In the genomic region with DNA sequence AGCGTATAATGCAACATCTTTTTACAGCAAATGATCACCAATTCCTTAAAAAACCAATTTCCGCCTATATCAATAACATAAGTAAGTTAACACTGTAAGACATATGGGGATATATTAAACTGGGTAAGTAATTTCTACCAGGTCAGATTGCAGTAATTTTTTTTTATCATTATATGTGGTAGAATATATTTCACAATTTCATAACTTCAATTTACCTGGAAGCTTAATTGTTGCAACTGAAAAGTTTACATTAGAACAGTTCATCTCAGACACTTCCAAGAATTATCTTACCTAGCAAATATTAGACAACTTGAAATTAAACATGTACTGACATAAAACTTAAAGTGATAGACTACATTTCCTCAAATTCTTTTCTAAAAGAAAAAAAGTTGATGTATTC, we compare ENCODE assay signal across 12 cellular contexts. TPM values are rescaled to one million over a fixed set of nuclear protein-coding genes. Genes with fewer than 3 reads are reported as not detected.
DNase-seq lines count a peak whose midpoint lies in the region; ATAC-seq, FAIRE-seq and TF ChIP-seq lines count a peak whose summit lies in the region.
"Had no signal": no experiment of that assay in that cellular context is flagged by ENCODE, and none has a peak within 500 bp of the region (broad histone marks: within the 10 kb centered on the region; RNA-seq: fewer than 3 reads in every experiment).

No MANE protein-coding gene starts in this region.

- intact Hi-C loops in right cardiac atrium (cut with DNase I), result no loop called here

- H3K36me3 Mint-ChIP-seq in activated T-cell treated with anti-CD3 and anti-CD28 coated beads, Interleukin-2, amount 50 U/mL, for 4 hours (ENCODE audit: insufficient read depth), result peaks cover 4% of the 10 kb centered on the region
- peaks cover 17% of the 10 kb centered on the region for H3K36me3 Mint-ChIP-seq in activated CD8-positive, alpha-beta T cell treated with anti-CD3 and anti-CD28 coated beads, Interleukin-2, amount 10 ng/mL, durations not matched to agents 7 days and 5 days (ENCODE audit: low read depth)
- H3K36me3 Mint-ChIP-seq in stimulated activated memory B cell treated with anti-CD40 and anti-IgM and Interleukin-4, amounts not matched to agents 10 μg/mL and 1 μg/mL and 100 μg/mL, for 72 hours, result peaks cover 8% of the 10 kb centered on the region

- TF ChIP-seq POLR2A in GM12891 (IDR thresholded peaks at IDR 0.05; ENCODE audit: low read depth, low read length), result no peak

- H3K27ac Mint-ChIP-seq in activated CD8-positive, alpha-beta T cell treated with anti-CD3 and anti-CD28 coated beads, Interleukin-2, amount 10 ng/mL, durations not matched to agents 7 days and 5 days, result no peak overlapping the region
- H3K27ac Mint-ChIP-seq in stimulated activated memory B cell treated with anti-CD40 and anti-IgM and Interleukin-4, amounts not matched to agents 10 μg/mL and 1 μg/mL and 100 μg/mL, for 72 hours, result no peak overlapping the region
- H3K27ac Mint-ChIP-seq: CD14-positive monocyte had no signal

- H3K4me1 ChIP-seq in right cardiac atrium (ENCODE audit: control insufficient read depth, insufficient read depth, low read length), result peaks cover 2% of the 10 kb centered on the region

- no peaks in the 10 kb centered on the region for H3K27me3 Mint-ChIP-seq in activated T-cell treated with anti-CD3 and anti-CD28 coated beads, Interleukin-2, amount 50 U/mL, for 4 hours (ENCODE audit: low read depth)
- no peaks in the 10 kb centered on the region for H3K27me3 Mint-ChIP-seq in activated CD8-positive, alpha-beta T cell treated with anti-CD3 and anti-CD28 coated beads, Interleukin-2, amount 10 ng/mL, durations not matched to agents 7 days and 5 days (ENCODE audit: low read depth)
- no peaks in the 10 kb centered on the region for H3K27me3 Mint-ChIP-seq in stimulated activated memory B cell treated with anti-CD40 and anti-IgM and Interleukin-4, amounts not matched to agents 10 μg/mL and 1 μg/mL and 100 μg/mL, for 72 hours

- WGBS in right cardiac atrium, result 67% methylated on average over 2 of the region's 2 CpGs

- no peak overlapping the region for H3K27ac ChIP-seq in right cardiac atrium (ENCODE audit: low read length)

- H3K27me3 ChIP-seq in right cardiac atrium (ENCODE audit: control insufficient read depth, insufficient read depth), result no peaks in the 10 kb centered on the region

- H3K4me1 Mint-ChIP-seq in activated T-cell treated with anti-CD3 and anti-CD28 coated beads, Interleukin-2, amount 50 U/mL, for 4 hours (ENCODE audit: low read depth), result peaks cover 73% of the 10 kb centered on the region
- H3K4me1 Mint-ChIP-seq in activated CD8-positive, alpha-beta T cell treated with anti-CD3 and anti-CD28 coated beads, Interleukin-2, amount 10 ng/mL, durations not matched to agents 7 days and 5 days (ENCODE audit: low read depth), result peaks cover 50% of the 10 kb centered on the region
- H3K4me1 Mint-ChIP-seq in stimulated activated memory B cell treated with anti-CD40 and anti-IgM and Interleukin-4, amounts not matched to agents 10 μg/mL and 1 μg/mL and 100 μg/mL, for 72 hours, result peaks cover 78% of the 10 kb centered on the region

- no peaks in the 10 kb centered on the region for H3K9me3 Mint-ChIP-seq in activated T-cell treated with anti-CD3 and anti-CD28 coated beads, Interleukin-2, amount 50 U/mL, for 4 hours
- H3K9me3 Mint-ChIP-seq in activated CD8-positive, alpha-beta T cell treated with anti-CD3 and anti-CD28 coated beads, Interleukin-2, amount 10 ng/mL, durations not matched to agents 7 days and 5 days (ENCODE audit: insufficient read depth), result no peaks in the 10 kb centered on the region
- no peaks in the 10 kb centered on the region for H3K9me3 Mint-ChIP-seq in stimulated activated memory B cell treated with anti-CD40 and anti-IgM and Interleukin-4, amounts not matched to agents 10 μg/mL and 1 μg/mL and 100 μg/mL, for 72 hours
- H3K9me3 Mint-ChIP-seq: CD14-positive monocyte had no signal

- DNase-seq in activated T-cell treated with anti-CD3 and anti-CD28 coated beads, Interleukin-2, amount 50 U/mL, for 4 hours, result no peak
- no peak for DNase-seq in activated T-cell treated with anti-CD3 and anti-CD28 coated beads, Interleukin-2, amount 50 U/mL, for 1 hour
- no peak for DNase-seq in activated CD8-positive, alpha-beta T cell treated with anti-CD3 and anti-CD28 coated beads, Interleukin-2, amount 10 ng/mL, durations not matched to agents 7 days and 5 days
- DNase-seq in right cardiac atrium (no peak), GM12891 (ENCODE audit: insufficient read length, low spot score) (no peak)
- DNase-seq: NCI-H1694 treated with DMSO at 0.1 percent for 48 hours, T-helper 9 cell had no signal

- H3K9me3 ChIP-seq in right cardiac atrium (ENCODE audit: control insufficient read depth, low read length), result no peaks in the 10 kb centered on the region

- CTCF ChIA-PET in activated CD8-positive, alpha-beta T cell treated with anti-CD3 and anti-CD28 coated beads, Interleukin-2, amount 10 ng/mL, durations not matched to agents 7 days and 5 days (lab: Charles Lee), result no interaction called here

- POLR2A ChIA-PET in activated CD8-positive, alpha-beta T cell treated with anti-CD3 and anti-CD28 coated beads, Interleukin-2, amount 10 ng/mL, durations not matched to agents 7 days and 5 days (lab: Charles Lee), result no interaction called here

- peak overlapping the region; percentile 5 for H3K4me3 Mint-ChIP-seq in activated T-cell treated with anti-CD3 and anti-CD28 coated beads, Interleukin-2, amount 50 U/mL, for 4 hours
- peak overlapping the region; percentile 26 for H3K4me3 Mint-ChIP-seq in activated CD8-positive, alpha-beta T cell treated with anti-CD3 and anti-CD28 coated beads, Interleukin-2, amount 10 ng/mL, durations not matched to agents 7 days and 5 days
- H3K4me3 Mint-ChIP-seq in stimulated activated memory B cell treated with anti-CD40 and anti-IgM and Interleukin-4, amounts not matched to agents 10 μg/mL and 1 μg/mL and 100 μg/mL, for 72 hours, result peak overlapping the region; percentile 6

- H3K4me3 ChIP-seq in right cardiac atrium (ENCODE audit: low read length), result peak overlapping the region; percentile 67
- H3K4me3 ChIP-seq: lung had no signal

- ATAC-seq in activated T-cell treated with anti-CD3 and anti-CD28 coated beads, Interleukin-2, amount 50 U/mL, for 4 hours, result no peak
- ATAC-seq in activated CD8-positive, alpha-beta T cell treated with anti-CD3 and anti-CD28 coated beads, Interleukin-2, amount 10 ng/mL, durations not matched to agents 7 days and 5 days, result no peak
- ATAC-seq in right cardiac atrium, result no peak
- ATAC-seq in stimulated activated memory B cell treated with anti-CD40 and anti-IgM and Interleukin-4, amounts not matched to agents 10 μg/mL and 1 μg/mL and 100 μg/mL, for 72 hours, result no peak
- ATAC-seq in HG02763 (IDR thresholded peaks at IDR 0.05; ENCODE audit: unreplicated experiment), result no peak
- no peak for ATAC-seq in GM18861 (IDR thresholded peaks at IDR 0.05; ENCODE audit: unreplicated experiment)

- FAIRE-seq in GM12891 (lab: Jason Lieb, UNC), result no peak

TF ChIP-seq in GM12891, 5 proteins besides CTCF, POLR2A, EP300 and RAD21:
- TF ChIP-seq POLR2AphosphoS5 (IDR thresholded peaks at IDR 0.05; ENCODE audit: low read depth, low read length) (no peak), TAF1 (IDR thresholded peaks at IDR 0.05; ENCODE audit: low read depth, low read length) (no peak), PAX5 (IDR thresholded peaks at IDR 0.05; ENCODE audit: insufficient read depth, low read length, severe bottlenecking) (no peak), POU2F2 (IDR thresholded peaks at IDR 0.05; ENCODE audit: low read depth, low read length) (no peak), SPI1 (IDR thresholded peaks at IDR 0.05; ENCODE audit: low read depth, low read length) (no peak)
TF ChIP-seq in GM12891: peak in this region for 0.

RNA-seq across cellular contexts. Expression of a gene that starts 2.8 kb away (rescaled TPM):
- 1 to 10 TPM; 2.5 TPM for total RNA-seq in activated T-cell treated with anti-CD3 and anti-CD28 coated beads, Interleukin-2, amount 50 U/mL, for 4 hours
- 1 to 10 TPM; 5.3 TPM for total RNA-seq in activated CD8-positive, alpha-beta T cell treated with anti-CD3 and anti-CD28 coated beads, Interleukin-2, amount 10 ng/mL, durations not matched to agents 7 days and 5 days
- total RNA-seq in right cardiac atrium, result 10 to 100 TPM in 3 of 4 donors, 1 to 10 TPM in 1; 9.4 to 11.1 (median 10.2) TPM
- 2.6 TPM for polyA plus RNA-seq in right cardiac atrium
- 0.72 TPM for polyA plus RNA-seq in GM12891 (2012; ENCODE audit: low read depth, missing spikeins)

RNA-seq across cellular contexts. Expression of a gene that starts 51.9 kb away (rescaled TPM):
- 1 to 10 TPM; 1.2 to 1.7 (median 1.4) TPM for total RNA-seq in activated T-cell treated with anti-CD3 and anti-CD28 coated beads, Interleukin-2, amount 50 U/mL, for 4 hours
- total RNA-seq in activated CD8-positive, alpha-beta T cell treated with anti-CD3 and anti-CD28 coated beads, Interleukin-2, amount 10 ng/mL, durations not matched to agents 7 days and 5 days, result 10 to 100 TPM; 87.5 to 87.9 TPM
- under 1 TPM; 0.25 to 0.91 (median 0.51) TPM for total RNA-seq in right cardiac atrium
- 0.05 TPM for polyA plus RNA-seq in right cardiac atrium
- polyA plus RNA-seq in GM12891 (2012; ENCODE audit: low read depth, missing spikeins), result 8.4 TPM

Comparison
In these comparisons a context has a peak if more than half of its experiments do, and no peak if none do; other contexts are left out.
1. RNA of a gene that starts 51.9 kb away (total RNA-seq): 87.5 to 87.9 TPM in activated CD8-positive, alpha-beta T cell treated with anti-CD3 and anti-CD28 coated beads, Interleukin-2, amount 10 ng/mL, durations not matched to agents 7 days and 5 days; 1.2 to 1.7 TPM in activated T-cell treated with anti-CD3 and anti-CD28 coated beads, Interleukin-2, amount 50 U/mL, for 4 hours and 0.25 to 0.91 TPM in right cardiac atrium; every median in the first group is over 10 times any median in the second.
2. Peak in every context shown above with its lines, with median percentiles within 50 percentile points of each other: H3K4me3 Mint-ChIP-seq.